In genomic region chr15:66233487-66234415, GRCh38 we compare ENCODE assay signal across 12 cellular contexts. TPM values are rescaled to one million over a fixed set of nuclear protein-coding genes. Genes with fewer than 3 reads are reported as not detected.
DNase-seq lines count a peak whose midpoint lies in the region; ATAC-seq and TF ChIP-seq lines count a peak whose summit lies in the region.
"Had no signal": no experiment of that assay in that cellular context is flagged by ENCODE, and none has a peak within 500 bp of the region (broad histone marks: within the 10 kb centered on the region; RNA-seq: fewer than 3 reads in every experiment).

No MANE protein-coding gene starts in this region.

- WGBS in tibial nerve, 2 donors: 76 to 87% methylated on average over 13 to 14 of the region's 14 CpGs

- no peak for TF ChIP-seq POLR2A in tibial nerve (IDR thresholded peaks at IDR 0.05)

- no peaks in the 10 kb centered on the region for H3K9me3 ChIP-seq in OCI-LY3 (ENCODE audit: insufficient read depth, low read length)
- H3K9me3 ChIP-seq in tibial nerve: peaks cover 0 to 4% (median 0%) of the 10 kb centered on the region in 4 donors
- H3K9me3 ChIP-seq: psoas muscle had no signal

- H3K27ac ChIP-seq in OCI-LY3 (ENCODE audit: low read length) (no peak overlapping the region), tibial nerve (no peak overlapping the region)
- H3K27ac ChIP-seq: epithelial cell of prostate, psoas muscle had no signal

- no peak for ATAC-seq in HG03095 (IDR thresholded peaks at IDR 0.05; ENCODE audit: unreplicated experiment)
- ATAC-seq: Panc1 had no signal

- TF ChIP-seq CTCF in GM12874 (IDR thresholded peaks at IDR 0.05; ENCODE audit: insufficient read depth, low read depth, low read length): peak; percentile 37; the same call in 1 of the 2 replicates
- TF ChIP-seq CTCF in OCI-LY3 (IDR thresholded peaks at IDR 0.05; ENCODE audit: low read depth, low read length): peak; percentile 32
- TF ChIP-seq CTCF in fibroblast of the aortic adventitia (IDR thresholded peaks at IDR 0.05; ENCODE audit: insufficient read depth, low read length): no peak
- TF ChIP-seq CTCF in tibial nerve (IDR thresholded peaks at IDR 0.05): no peak

- H3K79me2 ChIP-seq in OCI-LY3 (ENCODE audit: low read length): no peaks in the 10 kb centered on the region

- H3K4me1 ChIP-seq in OCI-LY3 (ENCODE audit: low read length) (no peaks in the 10 kb centered on the region), tibial nerve (no peaks in the 10 kb centered on the region)
- H3K4me1 ChIP-seq: psoas muscle had no signal

- H3K4me2 ChIP-seq in OCI-LY3 (ENCODE audit: low read length): no peak overlapping the region

- H3K27me3 ChIP-seq in OCI-LY3 (ENCODE audit: low read depth, low read length) (peaks cover 21% of the 10 kb centered on the region; the same call in 1 of the 2 replicates), tibial nerve (peaks cover 0 to 12% of the 10 kb centered on the region in 2 donors)

- peak; percentile 56 for DNase-seq in COLO829 (ENCODE audit: low spot score)
- peak; percentile 8 for DNase-seq in fibroblast of the aortic adventitia (ENCODE audit: low read depth)
- DNase-seq in NCI-H2196 treated with DMSO at 0.1 percent for 48 hours (lab: John Stamatoyannopoulos, UW; ENCODE audit: unreplicated experiment): no peak
- DNase-seq in NCI-H1417 treated with DMSO at 0.1 percent for 48 hours (lab: John Stamatoyannopoulos, UW): no peak
- no peak for DNase-seq in tibial nerve (ENCODE audit: low spot score in 2 of 2)
- DNase-seq: activated CD4-positive, alpha-beta T cell treated with anti-CD3 and anti-CD28 coated beads, Interleukin-2, amount 10 ng/mL, durations not matched to agents 24 days and 14 days; psoas muscle had no signal

- no peak for TF ChIP-seq EP300 in tibial nerve (IDR thresholded peaks at IDR 0.05)

- no peak overlapping the region for H3K9ac ChIP-seq in OCI-LY3 (ENCODE audit: low read length)

- no peak overlapping the region for H2AFZ ChIP-seq in OCI-LY3 (ENCODE audit: low read depth, low read length)

- H3K4me3 ChIP-seq in OCI-LY3 (ENCODE audit: low read length) (no peak overlapping the region), fibroblast of the aortic adventitia (ENCODE audit: low read depth, low read length) (no peak overlapping the region), tibial nerve (no peak overlapping the region)
- H3K4me3 ChIP-seq: psoas muscle had no signal

- H3K36me3 ChIP-seq in OCI-LY3 (replicated peaks; ENCODE audit: low read depth, low read length) (no peaks in the 10 kb centered on the region), tibial nerve (no peaks in the 10 kb centered on the region)

- no peaks in the 10 kb centered on the region for H4K20me1 ChIP-seq in OCI-LY3 (ENCODE audit: insufficient read depth, low read length)

RNA-seq across cellular contexts. Expression of gene MEGF11, which starts 19.8 kb away (rescaled TPM):
- total RNA-seq in fibroblast of the aortic adventitia (ENCODE audit: low replicate concordance): 0.36 TPM in 1 of 2 replicates, not detected in the other
- total RNA-seq in tibial nerve: 1 to 10 TPM in 3 of 4 donors, under 1 TPM in 1; 0.87 to 7.3 (median 4.9) TPM
- total RNA-seq: activated CD4-positive, alpha-beta T cell treated with anti-CD3 and anti-CD28 coated beads, Interleukin-2, amount 10 ng/mL, durations not matched to agents 24 days and 14 days; psoas muscle had no signal

RNA-seq across cellular contexts. Expression of gene DIS3L, which starts 59.6 kb away (rescaled TPM):
- 25.6 and 41.8 TPM in 2 replicates for total RNA-seq in fibroblast of the aortic adventitia (ENCODE audit: low replicate concordance)
- 10 to 100 TPM; 23.9 to 44.8 (median 38.3) TPM for total RNA-seq in tibial nerve

Comparison
In these comparisons a context has a peak if more than half of its experiments do, and no peak if none do; other contexts are left out.
1. DNase-seq: peak in COLO829 (single experiment) and fibroblast of the aortic adventitia (single experiment); none in NCI-H2196 treated with DMSO at 0.1 percent for 48 hours (single experiment), NCI-H1417 treated with DMSO at 0.1 percent for 48 hours (single experiment) and tibial nerve (0 of 2).
2. CTCF ChIP-seq: peak in GM12874 (single experiment) and OCI-LY3 (single experiment); none in fibroblast of the aortic adventitia (single experiment) and tibial nerve (0 of 5).